In genomic region chr2:98608962-98609604, GRCh38 we compare ENCODE assay signal across 7 cellular contexts. TPM values are rescaled to one million over a fixed set of nuclear protein-coding genes. Genes with fewer than 3 reads are reported as not detected.
DNase-seq lines count a peak whose midpoint lies in the region; ATAC-seq, FAIRE-seq and TF ChIP-seq lines count a peak whose summit lies in the region.

No MANE protein-coding gene starts in this region.

- H3K27ac ChIP-seq in gastroesophageal sphincter: peak overlapping the region; percentile 93 to 99 (median 96)

- no peak for TF ChIP-seq EP300 in gastroesophageal sphincter (IDR thresholded peaks at IDR 0.05)

- CTCF ChIA-PET in activated CD8-positive, alpha-beta T cell treated with anti-CD3 and anti-CD28 coated beads for 36 hours (lab: Charles Lee): interaction anchor here (0.7 to 1.4 kb wide), 5 partner anchors 9 to 229 kb away, joined by 3 to 6 read pairs (median 3); no protein-coding TSS in a partner anchor

- peak overlapping the region; percentile 90 for H3K4me3 Mint-ChIP-seq in activated CD8-positive, alpha-beta T cell treated with anti-CD3 and anti-CD28 coated beads for 36 hours
- H3K4me3 Mint-ChIP-seq in osteocyte (ENCODE audit: unreplicated experiment): peak overlapping the region; percentile 92

- DNase-seq in GM12864 (ENCODE audit: low read depth) (no peak), osteocyte (ENCODE audit: extremely low spot score, unreplicated experiment) (no peak), NCI-H2196 (lab: John Stamatoyannopoulos, UW; ENCODE audit: unreplicated experiment) (no peak), H54 (ENCODE audit: insufficient read length, low spot score) (no peak)
- no peak for DNase-seq in activated CD8-positive, alpha-beta T cell treated with anti-CD3 and anti-CD28 coated beads for 36 hours

- H3K9me3 ChIP-seq in gastroesophageal sphincter: no peaks in the 10 kb centered on the region

- intact Hi-C loops in activated CD8-positive, alpha-beta T cell treated with anti-CD3 and anti-CD28 coated beads for 36 hours (cut with micrococcal nuclease): no loop called here

- no peak for TF ChIP-seq POLR2A in gastroesophageal sphincter (IDR thresholded peaks at IDR 0.05)
- no peak for TF ChIP-seq POLR2A in H54 (IDR thresholded peaks at IDR 0.05; ENCODE audit: low read depth, low read length)

- no peaks in the 10 kb centered on the region for H3K9me3 Mint-ChIP-seq in activated CD8-positive, alpha-beta T cell treated with anti-CD3 and anti-CD28 coated beads for 36 hours
- no peaks in the 10 kb centered on the region for H3K9me3 Mint-ChIP-seq in osteocyte (ENCODE audit: unreplicated experiment)

- no peaks in the 10 kb centered on the region for H3K27me3 ChIP-seq in gastroesophageal sphincter

- no peaks in the 10 kb centered on the region for H3K27me3 Mint-ChIP-seq in activated CD8-positive, alpha-beta T cell treated with anti-CD3 and anti-CD28 coated beads for 36 hours
- no peaks in the 10 kb centered on the region for H3K27me3 Mint-ChIP-seq in osteocyte (ENCODE audit: unreplicated experiment)

- ATAC-seq in HG03354 (IDR thresholded peaks at IDR 0.05; ENCODE audit: poor library complexity, severe bottlenecking, unreplicated experiment): peak; percentile 28
- no peak for ATAC-seq in activated CD8-positive, alpha-beta T cell treated with anti-CD3 and anti-CD28 coated beads for 36 hours
- no peak for ATAC-seq in gastroesophageal sphincter

- peaks cover 66% of the 10 kb centered on the region for H3K4me1 Mint-ChIP-seq in activated CD8-positive, alpha-beta T cell treated with anti-CD3 and anti-CD28 coated beads for 36 hours (ENCODE audit: low read depth)
- peaks cover 52% of the 10 kb centered on the region for H3K4me1 Mint-ChIP-seq in osteocyte (ENCODE audit: unreplicated experiment)

- no peak for FAIRE-seq in H54 (lab: Jason Lieb, UNC)

- WGBS in gastroesophageal sphincter (ENCODE audit: low coverage in 1 of 2), 2 donors: 1% methylated on average over 8 to 16 of the region's 29 CpGs

- H3K4me3 ChIP-seq in GM12864 (ENCODE audit: low read depth, low read length) (peak overlapping the region; percentile 80), gastroesophageal sphincter (peak overlapping the region; percentile 97 to 99)

- H3K36me3 Mint-ChIP-seq in activated CD8-positive, alpha-beta T cell treated with anti-CD3 and anti-CD28 coated beads for 36 hours (ENCODE audit: low read depth): peaks cover 39% of the 10 kb centered on the region
- H3K36me3 Mint-ChIP-seq in osteocyte (ENCODE audit: unreplicated experiment): peaks cover 28% of the 10 kb centered on the region

- H3K27ac Mint-ChIP-seq in activated CD8-positive, alpha-beta T cell treated with anti-CD3 and anti-CD28 coated beads for 36 hours: peak overlapping the region; percentile 94
- H3K27ac Mint-ChIP-seq in osteocyte (ENCODE audit: unreplicated experiment): peak overlapping the region; percentile 94

- peaks cover 0 to 40% of the 10 kb centered on the region in 2 donors for H3K36me3 ChIP-seq in gastroesophageal sphincter

- H3K4me1 ChIP-seq in gastroesophageal sphincter: peaks cover 14 to 74% (median 39%) of the 10 kb centered on the region in 3 donors

- POLR2A ChIA-PET in activated CD8-positive, alpha-beta T cell treated with anti-CD3 and anti-CD28 coated beads for 36 hours (lab: Charles Lee): interaction anchor here (0.6 to 1.2 kb wide), 11 partner anchors 10 to 213 kb away, joined by 3 to 5 read pairs (median 3); no protein-coding TSS in a partner anchor

- TF ChIP-seq CTCF in GM12864 (IDR thresholded peaks at IDR 0.05; ENCODE audit: low read depth, low read length, missing control alignments) (no peak), gastroesophageal sphincter (IDR thresholded peaks at IDR 0.05) (no peak), osteocyte (IDR thresholded peaks at IDR 0.05) (no peak)
- no peak for TF ChIP-seq CTCF in activated CD8-positive, alpha-beta T cell treated with anti-CD3 and anti-CD28 coated beads for 36 hours (IDR thresholded peaks at IDR 0.05)

RNA-seq across cellular contexts. Expression of gene UNC50, which starts 0.7 kb away (rescaled TPM):
- 10 to 100 TPM; 24.8 to 28.3 TPM for total RNA-seq in activated CD8-positive, alpha-beta T cell treated with anti-CD3 and anti-CD28 coated beads for 36 hours
- total RNA-seq in gastroesophageal sphincter (10 to 100 TPM; 40.3 to 55.7 (median 46.0) TPM), osteocyte (44.3 and 45.7 TPM in 2 replicates)

RNA-seq across cellular contexts. Expression of gene COA5, which starts 0.8 kb away (rescaled TPM):
- total RNA-seq in activated CD8-positive, alpha-beta T cell treated with anti-CD3 and anti-CD28 coated beads for 36 hours: 10 to 100 TPM; 27.5 to 32.7 TPM
- total RNA-seq in gastroesophageal sphincter (10 to 100 TPM; 35.1 to 64.9 (median 42.3) TPM), osteocyte (26.4 and 33.1 TPM in 2 replicates)
